In the genomic region with DNA sequence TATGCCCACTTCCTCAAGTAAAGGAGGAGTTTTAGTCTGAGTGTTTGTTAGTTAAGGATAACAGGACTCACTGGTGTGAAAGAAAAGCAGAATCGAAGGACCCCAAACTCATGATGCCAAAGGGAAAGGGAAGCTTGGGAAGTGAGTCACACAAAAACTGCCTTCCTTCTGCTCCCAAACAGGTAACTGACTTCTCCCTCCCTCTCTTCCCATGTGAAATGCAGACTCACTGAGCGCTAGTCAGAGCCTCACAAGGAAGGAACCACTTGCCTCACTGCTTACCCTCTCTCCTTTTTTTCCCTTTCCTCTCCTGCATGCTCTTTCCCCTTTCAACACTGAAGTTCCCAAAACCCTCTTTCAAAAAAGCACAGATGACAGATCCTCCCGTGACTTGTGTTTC, we compare ENCODE assay signal across 1 cellular context.
TF ChIP-seq lines count a peak whose summit lies in the region.

No MANE protein-coding gene starts in this region.

TF ChIP-seq in endothelial cell of umbilical vein, 7 proteins besides CTCF, POLR2A, EP300 and RAD21:
- TF ChIP-seq POLR2AphosphoS5 (IDR thresholded peaks at IDR 0.05; ENCODE audit: insufficient read depth, low read depth, low read length) (no peak), FOS (IDR thresholded peaks at IDR 0.05; ENCODE audit: borderline replicate concordance, insufficient read depth, low read length) (no peak), MYC (IDR thresholded peaks at IDR 0.05; ENCODE audit: low read depth, low read length) (no peak), JUN (IDR thresholded peaks at IDR 0.05; ENCODE audit: borderline replicate concordance, insufficient read depth, insufficient read length, low read depth) (no peak), EZH2 (IDR thresholded peaks at IDR 0.05; ENCODE audit: borderline replicate concordance, low read depth, low read length, severe bottlenecking) (no peak), GATA2 (IDR thresholded peaks at IDR 0.05; ENCODE audit: insufficient read depth, insufficient read length, low read depth, low read length) (no peak)
- TF ChIP-seq, protein P1, sequence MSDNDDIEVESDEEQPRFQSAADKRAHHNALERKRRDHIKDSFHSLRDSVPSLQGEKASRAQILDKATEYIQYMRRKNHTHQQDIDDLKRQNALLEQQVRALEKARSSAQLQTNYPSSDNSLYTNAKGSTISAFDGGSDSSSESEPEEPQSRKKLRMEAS (IDR thresholded peaks at IDR 0.05; ENCODE audit: insufficient read depth, insufficient read length): no peak
